ENCODE assay signal across 1 cellular context in genomic region chr13:114004416-114005205, GRCh38.
TF ChIP-seq lines count a peak whose summit lies in the region.

No MANE protein-coding gene starts in this region.

TF ChIP-seq in K562, 482 proteins besides CTCF, POLR2A, EP300 and RAD21 (continued from another document and continues in another):
- peak; percentile 18 to 57; a peak in 2 of 4 replicates for TF ChIP-seq SIN3A (IDR thresholded peaks at IDR 0.05; ENCODE audit: borderline replicate concordance in 2 of 2, control insufficient read depth in 1 of 2, low read depth in 2 of 2, low read length in 2 of 2)
- no peak for TF ChIP-seq RB1 (IDR thresholded peaks at IDR 0.05; ENCODE audit: low read depth)
- no peak for TF ChIP-seq SREBF2 (CRISPR knock-in tag; IDR thresholded peaks at IDR 0.05)
- TF ChIP-seq BRF2 (IDR thresholded peaks at IDR 0.05; ENCODE audit: borderline replicate concordance, insufficient read depth, insufficient read length), result no peak
- peak; percentile 74 for TF ChIP-seq CXXC5 (CRISPR knock-in tag; IDR thresholded peaks at IDR 0.05)
- TF ChIP-seq ID3 (CRISPR knock-in tag; IDR thresholded peaks at IDR 0.05), result no peak
- no peak for TF ChIP-seq ID3 (tag; IDR thresholded peaks at IDR 0.05)
- TF ChIP-seq ZNF324 (CRISPR knock-in tag; IDR thresholded peaks at IDR 0.05), result no peak
- TF ChIP-seq ZNF699 (CRISPR knock-in tag; IDR thresholded peaks at IDR 0.05; ENCODE audit: insufficient replicate concordance), result no peak
- TF ChIP-seq MLLT1 (IDR thresholded peaks at IDR 0.05), result peak; percentile 4 to 65; a peak in 1 of 4 replicates
- 0 out of 2 replicates have a peak, but pooled peaks have one; percentile 8 for TF ChIP-seq BCOR (IDR thresholded peaks at IDR 0.05)
- TF ChIP-seq ZNF785 (CRISPR knock-in tag; IDR thresholded peaks at IDR 0.05), result no peak
- peak; percentile 42 for TF ChIP-seq TOE1 (IDR thresholded peaks at IDR 0.05; ENCODE audit: borderline replicate concordance)
- TF ChIP-seq TOE1 (CRISPR knock-in tag; IDR thresholded peaks at IDR 0.05; ENCODE audit: borderline replicate concordance, low read depth), result no peak
- no peak for TF ChIP-seq CUX1 (CRISPR knock-in tag; IDR thresholded peaks at IDR 0.05)
- no peak for TF ChIP-seq ZNF311 (CRISPR knock-in tag; IDR thresholded peaks at IDR 0.05)
- no peak for TF ChIP-seq TAF7 (tag; IDR thresholded peaks at IDR 0.05)
- 0 out of 2 replicates have a peak, but pooled peaks have one; percentile 47 for TF ChIP-seq MTA1 (IDR thresholded peaks at IDR 0.05; ENCODE audit: borderline replicate concordance)
- TF ChIP-seq PTRF (tag; IDR thresholded peaks at IDR 0.05), result no peak
- TF ChIP-seq ZNF280A (IDR thresholded peaks at IDR 0.05; ENCODE audit: low read depth, partially characterized antibody), result no peak
- 0 out of 2 replicates have a peak, but pooled peaks have one; percentile 63 for TF ChIP-seq SOX6 (IDR thresholded peaks at IDR 0.05)
- TF ChIP-seq JUN (IDR thresholded peaks at IDR 0.05; ENCODE audit: borderline replicate concordance, low read depth, low read length), result peak; percentile 91
- TF ChIP-seq JUN (CRISPR knock-in tag; IDR thresholded peaks at IDR 0.05; ENCODE audit: borderline replicate concordance), result no peak; the same call in 1 of the 2 replicates
- peak; percentile 52 for TF ChIP-seq E2F8 (IDR thresholded peaks at IDR 0.05; ENCODE audit: low read depth, partially characterized antibody)
- peak; percentile 95 for TF ChIP-seq ZBTB9 (CRISPR knock-in tag; IDR thresholded peaks at IDR 0.05)
- no peak for TF ChIP-seq ZKSCAN8 (CRISPR knock-in tag; IDR thresholded peaks at IDR 0.05)
- no peak for TF ChIP-seq RBBP5 (IDR thresholded peaks at IDR 0.05; ENCODE audit: borderline replicate concordance, insufficient read depth, low read length, poor library complexity, severe bottlenecking)
- TF ChIP-seq PCBP2 (IDR thresholded peaks at IDR 0.05; ENCODE audit: low read depth, low read length, poor library complexity, severe bottlenecking), result no peak
- TF ChIP-seq ZNF277 (CRISPR knock-in tag; IDR thresholded peaks at IDR 0.05; ENCODE audit: borderline replicate concordance), result no peak
- TF ChIP-seq SMARCC2 (IDR thresholded peaks at IDR 0.05; ENCODE audit: low read depth), result peak; percentile 67
- no peak for TF ChIP-seq YY1 (IDR thresholded peaks at IDR 0.05; ENCODE audit: borderline replicate concordance in 1 of 3, control insufficient read depth in 1 of 3, extremely low read depth in 1 of 3, insufficient read depth in 3 of 3, insufficient read length in 1 of 3, insufficient replicate concordance in 2 of 3, low read depth in 1 of 3, low read length in 2 of 3)
- no peak for TF ChIP-seq TRIM25 (IDR thresholded peaks at IDR 0.05; ENCODE audit: borderline replicate concordance)
- TF ChIP-seq HDAC3 (IDR thresholded peaks at IDR 0.05; ENCODE audit: borderline replicate concordance, partially characterized antibody), result no peak
- TF ChIP-seq ZNF780A (CRISPR knock-in tag; IDR thresholded peaks at IDR 0.05), result no peak
- TF ChIP-seq CREB3 (tag; conservative IDR thresholded peaks at IDR 0.05; ENCODE audit: low read depth), result 0 out of 2 replicates have a peak, but pooled peaks have one; percentile 17
- TF ChIP-seq C11orf30 (IDR thresholded peaks at IDR 0.05; ENCODE audit: low read depth), result peak; percentile 29
- TF ChIP-seq ZBTB8A (IDR thresholded peaks at IDR 0.05; ENCODE audit: partially characterized antibody), result no peak
- TF ChIP-seq ZNF644 (tag; IDR thresholded peaks at IDR 0.05; ENCODE audit: low read depth), result peak; percentile 76; the same call in 1 of the 2 replicates
- no peak for TF ChIP-seq TFAM (CRISPR knock-in tag; conservative IDR thresholded peaks at IDR 0.05)
- no peak for TF ChIP-seq ZNF174 (CRISPR knock-in tag; IDR thresholded peaks at IDR 0.05)
- no peak for TF ChIP-seq XRCC3 (IDR thresholded peaks at IDR 0.05)
- peak; percentile 8; the same call in 1 of the 2 replicates for TF ChIP-seq ZNF79 (CRISPR knock-in tag; IDR thresholded peaks at IDR 0.05; ENCODE audit: low read depth)
